In genomic region chr18:47928466-47928865, GRCh38 we compare ENCODE assay signal across 8 cellular contexts. TPM values are rescaled to one million over a fixed set of nuclear protein-coding genes. Genes with fewer than 3 reads are reported as not detected.
DNase-seq lines count a peak whose midpoint lies in the region; ATAC-seq and TF ChIP-seq lines count a peak whose summit lies in the region.

No MANE protein-coding gene starts in this region.

- no peaks in the 10 kb centered on the region for H3K36me3 ChIP-seq in upper lobe of right lung

- H3K4me1 ChIP-seq in upper lobe of right lung, result peaks cover 58% of the 10 kb centered on the region

- H3K27ac Mint-ChIP-seq in activated naive CD8-positive, alpha-beta T cell treated with anti-CD3 and anti-CD28 coated beads for 36 hours, result peak overlapping the region; percentile 81

- peaks cover 19% of the 10 kb centered on the region for H3K36me3 Mint-ChIP-seq in activated naive CD8-positive, alpha-beta T cell treated with anti-CD3 and anti-CD28 coated beads for 36 hours

- peak overlapping the region; percentile 20; the same call in 1 of the 2 replicates for H3K4me3 ChIP-seq in iPS-18c (ENCODE audit: insufficient read depth, low read depth, low read length)
- peak overlapping the region; percentile 85 for H3K4me3 ChIP-seq in upper lobe of right lung

- peaks cover 49% of the 10 kb centered on the region for H3K4me1 Mint-ChIP-seq in activated naive CD8-positive, alpha-beta T cell treated with anti-CD3 and anti-CD28 coated beads for 36 hours

- H3K9me3 Mint-ChIP-seq in activated naive CD8-positive, alpha-beta T cell treated with anti-CD3 and anti-CD28 coated beads for 36 hours, result peaks cover 1% of the 10 kb centered on the region

- H3K27me3 ChIP-seq in upper lobe of right lung, result no peaks in the 10 kb centered on the region

- no peaks in the 10 kb centered on the region for H3K27me3 Mint-ChIP-seq in activated naive CD8-positive, alpha-beta T cell treated with anti-CD3 and anti-CD28 coated beads for 36 hours

- intact Hi-C loops in upper lobe of right lung (cut with DNase I), result no loop called here

- TF ChIP-seq CTCF in upper lobe of right lung (IDR thresholded peaks at IDR 0.05), result no peak

- no peaks in the 10 kb centered on the region for H3K9me3 ChIP-seq in iPS-18c (ENCODE audit: control insufficient read depth, insufficient read depth, low read length)
- H3K9me3 ChIP-seq in upper lobe of right lung, result no peaks in the 10 kb centered on the region

- DNase-seq in stimulated activated CD4-positive, alpha-beta T cell treated with anti-CD3 and anti-CD28 coated beads, Interleukin-4, amount 100 ng/mL, for 24 hours, result peak; percentile 25
- DNase-seq in stimulated activated CD4-positive, alpha-beta T cell treated with anti-CD3 and anti-CD28 coated beads, Interleukin-4, amount 100 ng/mL, for 1 hour, result no peak
- DNase-seq in activated naive CD8-positive, alpha-beta T cell treated with anti-CD3 and anti-CD28 coated beads for 36 hours, result no peak
- DNase-seq in upper lobe of right lung (no peak), NK-92 (lab: John Stamatoyannopoulos, UW; ENCODE audit: unreplicated experiment) (no peak)

- ATAC-seq in upper lobe of right lung, result no peak
- no peak for ATAC-seq in GM21786 (IDR thresholded peaks at IDR 0.05; ENCODE audit: unreplicated experiment)
- no peak for ATAC-seq in GM18909 (IDR thresholded peaks at IDR 0.05; ENCODE audit: poor library complexity, unreplicated experiment)

- no peak overlapping the region for H3K27ac ChIP-seq in upper lobe of right lung

- H3K4me3 Mint-ChIP-seq in activated naive CD8-positive, alpha-beta T cell treated with anti-CD3 and anti-CD28 coated beads for 36 hours, result peak overlapping the region; percentile 74

RNA-seq across cellular contexts. Expression of gene SMAD2, which starts 2.0 kb away (rescaled TPM):
- 100 to 1,000 TPM; 101 to 105 TPM for total RNA-seq in activated naive CD8-positive, alpha-beta T cell treated with anti-CD3 and anti-CD28 coated beads for 36 hours
- 160 TPM for total RNA-seq in upper lobe of right lung
